ENCODE assay signal across 28 cellular contexts in genomic region chr20:43974665-43975064, GRCh38.
DNase-seq lines count a peak whose midpoint lies in the region; ATAC-seq and TF ChIP-seq lines count a peak whose summit lies in the region.
"Had no signal": no experiment of that assay in that cellular context is flagged by ENCODE, and none has a peak within 500 bp of the region (broad histone marks: within the 10 kb centered on the region; RNA-seq: fewer than 3 reads in every experiment).

No MANE protein-coding gene starts in this region.

- no peak overlapping the region for H3K4ac ChIP-seq in trophoblast cell (ENCODE audit: low read depth, low read length)

- no peak overlapping the region for H3K23ac ChIP-seq in trophoblast cell (ENCODE audit: low read length)

- H2AK5ac ChIP-seq in trophoblast cell (ENCODE audit: low read length): no peak overlapping the region

- peaks cover 10% of the 10 kb centered on the region for H3F3A ChIP-seq in PC-9 (ENCODE audit: insufficient read depth, low read depth)

- no peak overlapping the region for H2BK12ac ChIP-seq in trophoblast cell (ENCODE audit: low read length)

- H3K27ac ChIP-seq in PC-9 (peak overlapping the region; percentile 98), epithelial cell of prostate (peak overlapping the region; percentile 93), trophoblast cell (ENCODE audit: low read depth, low read length) (no peak overlapping the region)
- H3K27ac ChIP-seq: gastroesophageal sphincter, left ventricle myocardium inferior, neutrophil, prostate gland had no signal

- TF ChIP-seq CTCF in PC-9 (conservative IDR thresholded peaks at IDR 0.05): no peak

- H3K9me2 ChIP-seq in PC-9 (ENCODE audit: insufficient read depth): no peaks in the 10 kb centered on the region

- no peak overlapping the region for H3K14ac ChIP-seq in trophoblast cell (ENCODE audit: low read length)

- H3K4me2 ChIP-seq in PC-9 (peak overlapping the region; percentile 47), trophoblast cell (ENCODE audit: low read length) (no peak overlapping the region)

- no peak overlapping the region for H4K12ac ChIP-seq in trophoblast cell (ENCODE audit: low read depth, low read length)

- peaks cover 53% of the 10 kb centered on the region for H3K36me3 ChIP-seq in PC-9 (ENCODE audit: low read depth)
- H3K36me3 ChIP-seq in trophoblast cell (ENCODE audit: control insufficient read depth in 1 of 2, insufficient read depth in 2 of 2, low read length in 2 of 2): no peaks in the 10 kb centered on the region
- H3K36me3 ChIP-seq: left ventricle myocardium inferior, neutrophil, prostate gland had no signal

- H3K27me3 Mint-ChIP-seq in stimulated activated naive CD8-positive, alpha-beta T cell treated with anti-CD3 and anti-CD28 coated beads, Interleukin-15, amount 100 ng/mL, for 72 hours: peaks cover 31% of the 10 kb centered on the region

- H4K91ac ChIP-seq in trophoblast cell (ENCODE audit: low read depth, low read length): no peak overlapping the region

- peaks cover 26% of the 10 kb centered on the region for H3K4me1 Mint-ChIP-seq in stimulated activated naive CD8-positive, alpha-beta T cell treated with anti-CD3 and anti-CD28 coated beads, Interleukin-15, amount 100 ng/mL, for 72 hours
- H3K4me1 Mint-ChIP-seq: naive B cell had no signal

- H3K4me3 ChIP-seq in PC-9: no peak overlapping the region
- no peak overlapping the region for H3K4me3 ChIP-seq in trophoblast cell (ENCODE audit: low read depth, low read length)
- H3K4me3 ChIP-seq: gastroesophageal sphincter, left ventricle myocardium inferior, prostate gland had no signal

- H4K20me1 ChIP-seq in PC-9 (ENCODE audit: insufficient read depth): no peaks in the 10 kb centered on the region

- H3K79me2 ChIP-seq in PC-9 (ENCODE audit: low read depth): peaks cover 53% of the 10 kb centered on the region
- H3K79me2 ChIP-seq in trophoblast cell (ENCODE audit: control insufficient read depth, insufficient read depth, low read length, poor library complexity): no peaks in the 10 kb centered on the region

- no CpG with 5 or more reads among the region's 5 CpGs for WGBS in trophoblast cell (ENCODE audit: extremely low coverage, insufficient coverage, insufficient read length)

- POLR2A ChIA-PET in PC-9 (lab: Charles Lee; ENCODE audit: unreplicated experiment): no interaction called here

- H3K9ac ChIP-seq in trophoblast cell (ENCODE audit: low read length): no peak overlapping the region

- no peaks in the 10 kb centered on the region for H3K79me1 ChIP-seq in trophoblast cell (ENCODE audit: low read length)

- H3K4me3 Mint-ChIP-seq in stimulated activated naive CD8-positive, alpha-beta T cell treated with anti-CD3 and anti-CD28 coated beads, Interleukin-15, amount 100 ng/mL, for 72 hours: no peak overlapping the region
- H3K4me3 Mint-ChIP-seq: activated naive CD8-positive, alpha-beta T cell treated with anti-CD3 and anti-CD28 coated beads, Interleukin-2, amount 10 ng/mL, durations not matched to agents 7 days and 5 days; activated T-cell treated with anti-CD3 and anti-CD28 coated beads, Interleukin-2, amount 50 U/mL, for 24 hours; CD14-positive monocyte; endodermal cell; naive B cell had no signal

- CTCF ChIA-PET in PC-9 (lab: Charles Lee): no interaction called here

- H4K8ac ChIP-seq in trophoblast cell (ENCODE audit: low read depth, low read length): no peak overlapping the region

- H3K27me3 ChIP-seq in PC-9 (ENCODE audit: insufficient read depth, low read depth) (no peaks in the 10 kb centered on the region), trophoblast cell (ENCODE audit: insufficient read depth, low read length) (no peaks in the 10 kb centered on the region)
- H3K27me3 ChIP-seq: gastroesophageal sphincter had no signal

- H3K9me3 ChIP-seq in PC-9 (ENCODE audit: insufficient read depth, low read depth) (no peaks in the 10 kb centered on the region), trophoblast cell (ENCODE audit: insufficient read depth, low read depth, low read length) (no peaks in the 10 kb centered on the region)
- H3K9me3 ChIP-seq: gastroesophageal sphincter, left ventricle myocardium inferior, neutrophil, prostate gland had no signal

- intact Hi-C loops in PC-9 (cut with micrococcal nuclease; ENCODE audit: unreplicated experiment): no loop called here

- H3K4me1 ChIP-seq in PC-9 (replicated peaks; ENCODE audit: insufficient read depth): peaks cover 25% of the 10 kb centered on the region
- no peaks in the 10 kb centered on the region for H3K4me1 ChIP-seq in trophoblast cell (ENCODE audit: control insufficient read depth in 1 of 2, insufficient read depth in 2 of 2, low read length in 2 of 2)
- H3K4me1 ChIP-seq: gastroesophageal sphincter, left ventricle myocardium inferior, prostate gland had no signal

- H2AFZ ChIP-seq in PC-9 (no peak overlapping the region), trophoblast cell (ENCODE audit: insufficient read depth, low read length, poor library complexity) (no peak overlapping the region)

- H3K9me3 Mint-ChIP-seq in stimulated activated naive CD8-positive, alpha-beta T cell treated with anti-CD3 and anti-CD28 coated beads, Interleukin-15, amount 100 ng/mL, for 72 hours: peaks cover 0 to 12% of the 10 kb centered on the region in 2 donors
- H3K9me3 Mint-ChIP-seq: activated T-cell treated with anti-CD3 and anti-CD28 coated beads, Interleukin-2, amount 50 U/mL, for 24 hours; endodermal cell had no signal

- no peak overlapping the region for H2BK120ac ChIP-seq in trophoblast cell (ENCODE audit: insufficient read depth, low read length, poor library complexity)

- H3K27ac Mint-ChIP-seq in stimulated activated naive CD8-positive, alpha-beta T cell treated with anti-CD3 and anti-CD28 coated beads, Interleukin-15, amount 100 ng/mL, for 72 hours: peak overlapping the region; percentile 87 to 93
- H3K27ac Mint-ChIP-seq: activated naive CD8-positive, alpha-beta T cell treated with anti-CD3 and anti-CD28 coated beads, Interleukin-2, amount 10 ng/mL, durations not matched to agents 7 days and 5 days; CD14-positive monocyte; endodermal cell; naive B cell had no signal

- no peak overlapping the region for H3K18ac ChIP-seq in trophoblast cell (ENCODE audit: low read length)

- BruUV-seq in PC-9 (replicated peaks; lab: Mats Ljungman, UMichigan): no TSS peak

- H2BK5ac ChIP-seq in trophoblast cell (ENCODE audit: low read depth, low read length, poor library complexity): no peak overlapping the region

- peak; percentile 3 for ATAC-seq in stimulated activated naive CD8-positive, alpha-beta T cell treated with anti-CD3 and anti-CD28 coated beads, Interleukin-15, amount 100 ng/mL, for 72 hours
- no peak for ATAC-seq in stimulated activated naive CD8-positive, alpha-beta T cell treated with anti-CD3 and anti-CD28 coated beads, Interleukin-15, Interleukin-2, amounts not matched to agents 100 U/mL and 50 U/mL, for 24 hours
- ATAC-seq in HG03039 (IDR thresholded peaks at IDR 0.05; ENCODE audit: unreplicated experiment): no peak
- ATAC-seq: gastroesophageal sphincter, sciatic nerve had no signal

- peak in 1 of 2 donors; percentile 7 for DNase-seq in stimulated activated naive CD8-positive, alpha-beta T cell treated with anti-CD3 and anti-CD28 coated beads, Interleukin-15, amount 100 ng/mL, for 72 hours
- DNase-seq in stimulated activated naive CD8-positive, alpha-beta T cell treated with anti-CD3 and anti-CD28 coated beads, Interleukin-15, Interleukin-2, amounts not matched to agents 100 U/mL and 50 U/mL, for 24 hours: no peak
- DNase-seq in PC-9: no peak
- DNase-seq in epithelial cell of prostate (ENCODE audit: low read depth, low spot score): no peak
- no peak for DNase-seq in DMS153 (lab: John Stamatoyannopoulos, UW)
- DNase-seq in trophoblast cell: no peak
- DNase-seq in NCI-H2107 treated with DMSO at 0.1 percent for 48 hours (lab: John Stamatoyannopoulos, UW; ENCODE audit: unreplicated experiment): no peak
- DNase-seq: activated CD4-positive, CD25-positive, alpha-beta regulatory T cell treated with anti-CD3 and anti-CD28 coated beads, Interleukin-2, amount 50 U/mL, for 72 hours; activated naive CD8-positive, alpha-beta T cell treated with anti-CD3 and anti-CD28 coated beads, Interleukin-2, amount 10 ng/mL, durations not matched to agents 7 days and 5 days; activated T-cell treated with anti-CD3 and anti-CD28 coated beads, Interleukin-2, amount 50 U/mL, for 24 hours; central memory CD4-positive, alpha-beta T cell; DND-41; endodermal cell; hypothalamus; Kasumi-1; left ventricle myocardium inferior; naive B cell; NCI-H1694 treated with DMSO at 0.1 percent for 48 hours; NCI-H2171; NCI-H524; stimulated activated CD4-positive, alpha-beta T cell treated with anti-CD3 and anti-CD28 coated beads, Interleukin-12 subunit alpha, Interleukin-12 subunit beta, amount 100 ng/mL, for 4 hours; stimulated activated CD4-positive, alpha-beta T cell treated with anti-CD3 and anti-CD28 coated beads, Interleukin-4, amount 100 ng/mL, for 1 hour had no signal
